Comparison of ENCODE assay signal across 24 cellular contexts in the genomic region with DNA sequence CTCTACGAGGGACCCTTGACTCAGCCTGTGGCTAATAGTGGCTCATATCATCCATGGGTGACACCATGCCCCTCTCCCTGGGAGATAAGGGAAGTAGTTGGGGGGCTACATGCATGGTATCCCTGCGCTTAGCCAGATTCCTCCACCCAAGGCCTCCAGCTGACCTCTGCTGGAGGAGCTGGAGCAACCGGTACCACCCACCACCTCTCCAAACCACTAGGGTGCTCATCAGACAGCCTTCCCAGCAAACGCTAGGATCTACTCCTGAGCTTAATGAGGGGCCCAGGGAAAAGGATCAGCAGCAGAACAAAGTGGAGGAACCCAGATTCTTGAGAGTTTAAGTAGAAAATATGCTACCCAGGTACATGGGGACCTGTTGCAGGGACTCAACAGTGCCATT.
DNase-seq lines count a peak whose midpoint lies in the region; ATAC-seq, FAIRE-seq and TF ChIP-seq lines count a peak whose summit lies in the region.
"Had no signal": no experiment of that assay in that cellular context is flagged by ENCODE, and none has a peak within 500 bp of the region (broad histone marks: within the 10 kb centered on the region; RNA-seq: fewer than 3 reads in every experiment).

No MANE protein-coding gene starts in this region.

- no CpG with 5 or more reads among the region's 4 CpGs for WGBS in mesendoderm (ENCODE audit: extremely low coverage, insufficient coverage, low lambda C conversion rate)

- no peak overlapping the region for H4K5ac ChIP-seq in mesendoderm (ENCODE audit: low read length)

- H3K27ac Mint-ChIP-seq in WTC11 = no peak overlapping the region
- H3K27ac Mint-ChIP-seq: CD4-positive, CD25-positive, alpha-beta regulatory T cell; CD8-positive, alpha-beta T cell; HFFc6 had no signal

- H3K27me3 Mint-ChIP-seq in WTC11 (ENCODE audit: low read depth) = peaks cover 8% of the 10 kb centered on the region

- POLR2A ChIA-PET in BJ (lab: Charles Lee) = no interaction called here
- POLR2A ChIA-PET in WTC11 (lab: Charles Lee) = no interaction called here
- POLR2A ChIA-PET in HEK293T (lab: Yijun Ruan, JAX) = no interaction called here

- H3K4me3 Mint-ChIP-seq in WTC11 = no peak overlapping the region
- H3K4me3 Mint-ChIP-seq: CD4-positive, CD25-positive, alpha-beta regulatory T cell; CD8-positive, alpha-beta T cell; HFFc6 had no signal

- TF ChIP-seq CTCF in BJ (IDR thresholded peaks at IDR 0.05; ENCODE audit: insufficient read depth, low read depth, low read length) (peak; percentile 7; the same call in 1 of the 2 replicates), GM06990 (IDR thresholded peaks at IDR 0.05; ENCODE audit: insufficient read depth, low read length, poor library complexity, severe bottlenecking) (peak; percentile 13), WTC11 (IDR thresholded peaks at IDR 0.05) (no peak)

- no peaks in the 10 kb centered on the region for H3K36me3 ChIP-seq in BJ (ENCODE audit: control insufficient read depth, insufficient read depth, low read length)
- no peaks in the 10 kb centered on the region for H3K36me3 ChIP-seq in GM06990 (ENCODE audit: control insufficient read depth, insufficient read depth, low read length)
- H3K36me3 ChIP-seq in mesendoderm (ENCODE audit: control insufficient read depth, insufficient read depth, low read length) = no peaks in the 10 kb centered on the region
- H3K36me3 ChIP-seq: BE2C had no signal

- H3K36me3 Mint-ChIP-seq in WTC11 = peaks cover 6% of the 10 kb centered on the region
- H3K36me3 Mint-ChIP-seq: CD4-positive, CD25-positive, alpha-beta regulatory T cell; CD8-positive, alpha-beta T cell had no signal

- H4K8ac ChIP-seq in mesendoderm (ENCODE audit: low read depth, low read length) = no peak overlapping the region

- peak; percentile 38 for ATAC-seq in WTC11
- ATAC-seq: A549; CD8-positive, alpha-beta T cell had no signal

- no peak for FAIRE-seq in GM12892 (lab: Jason Lieb, UNC)
- FAIRE-seq: A549, GM12891 had no signal

- H3K27me3 ChIP-seq in BJ (ENCODE audit: control insufficient read depth, insufficient read depth, low read length) (no peaks in the 10 kb centered on the region), GM06990 (replicated peaks; ENCODE audit: control insufficient read depth, insufficient read depth, low read length) (no peaks in the 10 kb centered on the region), mesendoderm (ENCODE audit: insufficient read depth, low read length, poor library complexity) (no peaks in the 10 kb centered on the region)
- H3K27me3 ChIP-seq: BE2C had no signal

- H3K4me3 ChIP-seq in BJ (ENCODE audit: low read depth, low read length) (no peak overlapping the region), GM06990 (replicated peaks; ENCODE audit: low read depth, low read length) (no peak overlapping the region), mesendoderm (ENCODE audit: low read length) (no peak overlapping the region)
- H3K4me3 ChIP-seq: A549 had no signal

- no peak overlapping the region for H2AK5ac ChIP-seq in mesendoderm (ENCODE audit: low read length)

- H3K18ac ChIP-seq in mesendoderm (ENCODE audit: low read length) = no peak overlapping the region

- H2BK15ac ChIP-seq in mesendoderm (replicated peaks; ENCODE audit: low read depth) = no peak overlapping the region

- H3K4me1 ChIP-seq in mesendoderm (ENCODE audit: control insufficient read depth, low read depth, low read length) = peaks cover 3% of the 10 kb centered on the region
- H3K4me1 ChIP-seq: BE2C, Caco-2 had no signal

- H3K4me2 ChIP-seq in mesendoderm (ENCODE audit: low read length) = no peak overlapping the region
- H3K4me2 ChIP-seq: A549 had no signal

- TF ChIP-seq POLR2A in GM12892 (IDR thresholded peaks at IDR 0.05; ENCODE audit: low read depth, low read length) = no peak

- H3K4ac ChIP-seq in mesendoderm (ENCODE audit: low read depth, low read length) = no peak overlapping the region

- peaks cover 40% of the 10 kb centered on the region for H3K4me1 Mint-ChIP-seq in WTC11
- H3K4me1 Mint-ChIP-seq: CD4-positive, CD25-positive, alpha-beta regulatory T cell had no signal

- no peak overlapping the region for H3K9ac ChIP-seq in mesendoderm (ENCODE audit: low read length)

- CTCF ChIA-PET in BJ (lab: Yijun Ruan, JAX) = interaction anchor here (1.0 kb wide), 1 partner anchor 157 kb away, joined by 3 read pairs; no protein-coding TSS in a partner anchor
- CTCF ChIA-PET in WTC11 (lab: Charles Lee) = interaction anchor here (0.5 to 4.3 kb wide), 14 partner anchors 9 to 207 kb away, joined by 3 to 21 read pairs (median 6); no protein-coding TSS in a partner anchor
- CTCF ChIA-PET in HEK293T (lab: Yijun Ruan, JAX) = no interaction called here

- no peak overlapping the region for H3K56ac ChIP-seq in mesendoderm (ENCODE audit: low read length)

- H3K27ac ChIP-seq in mesendoderm (ENCODE audit: low read depth, low read length) = no peak overlapping the region
- H3K27ac ChIP-seq: 22Rv1, A549 had no signal

- H3K23ac ChIP-seq in mesendoderm (ENCODE audit: low read length) = no peak overlapping the region

- no peak for DNase-seq in BJ (ENCODE audit: low read depth)
- no peak for DNase-seq in GM06990 (ENCODE audit: extremely low read depth, insufficient read length)
- no peak for DNase-seq in WTC11 (ENCODE audit: low spot score)
- peak; percentile 53 for DNase-seq in mesendoderm
- DNase-seq in activated CD4-positive, alpha-beta T cell treated with anti-CD3 and anti-CD28 coated beads for 48 hours = no peak
- no peak for DNase-seq in HEK293T (ENCODE audit: extremely low spot score)
- DNase-seq in GM12892 (ENCODE audit: insufficient read length) = no peak
- DNase-seq: ACHN; AML-193; BE2C; C1 segment of cervical spinal cord; Caco-2; CD4-positive, CD25-positive, alpha-beta regulatory T cell; CD8-positive, alpha-beta T cell; DMS153; DND-41; EL; GDM1; GOT3; HCEC 1CT; HFFc6 had no signal

- peaks cover 21% of the 10 kb centered on the region for H3K9me3 Mint-ChIP-seq in WTC11
- H3K9me3 Mint-ChIP-seq: CD8-positive, alpha-beta T cell had no signal

- H3K79me2 ChIP-seq in mesendoderm (ENCODE audit: control insufficient read depth, insufficient read depth, low read length) = no peaks in the 10 kb centered on the region

- H2BK5ac ChIP-seq in mesendoderm (ENCODE audit: low read length) = no peak overlapping the region

- no peak overlapping the region for H2BK120ac ChIP-seq in mesendoderm (ENCODE audit: low read depth, low read length)

- H3K79me1 ChIP-seq in mesendoderm (ENCODE audit: low read length) = no peaks in the 10 kb centered on the region

TF ChIP-seq in WTC11, 78 proteins besides CTCF, POLR2A, EP300 and RAD21 (continues in another document):
- TF ChIP-seq PRRX2 (CRISPR knock-in tag; IDR thresholded peaks at IDR 0.05) (no peak), NR2C2 (CRISPR knock-in tag; IDR thresholded peaks at IDR 0.05) (no peak), EMX1 (CRISPR knock-in tag; IDR thresholded peaks at IDR 0.05) (no peak)

TF ChIP-seq in HEK293T, 16 proteins besides CTCF, POLR2A, EP300 and RAD21:
- TF ChIP-seq HDGF (IDR thresholded peaks at IDR 0.05; ENCODE audit: borderline replicate concordance) (no peak), ELF4 (IDR thresholded peaks at IDR 0.05) (no peak)
